23 cellular contexts compared by ENCODE assay signal in genomic region chr14:21771671-21772070, GRCh38.
DNase-seq lines count a peak whose midpoint lies in the region; TF ChIP-seq lines count a peak whose summit lies in the region.
"Had no signal": no experiment of that assay in that cellular context is flagged by ENCODE, and none has a peak within 500 bp of the region (broad histone marks: within the 10 kb centered on the region; RNA-seq: fewer than 3 reads in every experiment).

No MANE protein-coding gene starts in this region.

- 80% methylated on average over 1 of the region's 1 CpG for WGBS in prostate gland

- no peaks in the 10 kb centered on the region for H3K4me1 ChIP-seq in prostate gland (replicated peaks)
- H3K4me1 ChIP-seq: BLaER1, psoas muscle, sigmoid colon, SJSA1, stomach, vagina had no signal

- peak; percentile 86 for DNase-seq in DMS53 (lab: John Stamatoyannopoulos, UW)
- DNase-seq in LNCaP clone FGC (ENCODE audit: low read depth): peak; percentile 86
- DNase-seq in epithelial cell of prostate (ENCODE audit: low read depth, low spot score): peak; percentile 46
- DNase-seq in prostate gland (ENCODE audit: low spot score): peak; percentile 30
- DNase-seq in amniotic stem cell (lab: John Stamatoyannopoulos, UW): no peak
- DNase-seq in ACHN: no peak
- no peak for DNase-seq in OCI-M1 (lab: John Stamatoyannopoulos, UW)
- DNase-seq: activated CD4-positive, alpha-beta T cell treated with anti-CD3 and anti-CD28 coated beads, Interleukin-2, amount 10 ng/mL, durations not matched to agents 7 days and 5 days; DND-41; HFFc6; naive thymus-derived CD8-positive, alpha-beta T cell; NCI-H1105; NCI-H187 treated with DMSO at 0.1 percent for 48 hours; NCI-H345; NCI-H69; psoas muscle; sigmoid colon; stimulated activated CD4-positive, alpha-beta T cell treated with anti-CD3 and anti-CD28 coated beads, Interleukin-4, amount 100 ng/mL, for 1 hour; stomach had no signal

- no peaks in the 10 kb centered on the region for H3K9me3 ChIP-seq in prostate gland
- H3K9me3 ChIP-seq: BLaER1, psoas muscle, sigmoid colon, SJSA1, stomach, vagina had no signal

- no peak for TF ChIP-seq CTCF in LNCaP clone FGC (IDR thresholded peaks at IDR 0.05; ENCODE audit: control insufficient read depth, extremely low read depth, insufficient read depth)
- no peak for TF ChIP-seq CTCF in prostate gland (IDR thresholded peaks at IDR 0.05)

- TF ChIP-seq POLR2A in prostate gland (IDR thresholded peaks at IDR 0.05): no peak

- no peak overlapping the region for H3K4me3 ChIP-seq in LNCaP clone FGC (ENCODE audit: low read depth, low read length)
- no peak overlapping the region for H3K4me3 ChIP-seq in prostate gland
- H3K4me3 ChIP-seq: BLaER1, K562, psoas muscle, sigmoid colon, SJSA1, stomach, vagina had no signal

- H3K27ac ChIP-seq in epithelial cell of prostate: peak overlapping the region; percentile 13
- H3K27ac ChIP-seq in prostate gland: no peak overlapping the region
- H3K27ac ChIP-seq: BLaER1, psoas muscle, sigmoid colon, SJSA1, stomach, vagina had no signal

- H3K27me3 ChIP-seq in prostate gland (replicated peaks; ENCODE audit: insufficient read depth): no peaks in the 10 kb centered on the region
- H3K27me3 ChIP-seq: BLaER1, sigmoid colon, SJSA1, stomach, vagina had no signal

- in situ Hi-C loops in ACHN (cut with HindIII; ENCODE audit: low pct_ligation_motif_present, low pct_unique_long_range_greater_than_20kb, low sequenced_read_pairs): no loop called here

- intact Hi-C loops in prostate gland (cut with DNase I): no loop called here

- H3K36me3 ChIP-seq in prostate gland: no peaks in the 10 kb centered on the region
- H3K36me3 ChIP-seq: BLaER1, sigmoid colon, SJSA1, stomach, vagina had no signal

Comparison
In these comparisons a context has a peak if more than half of its experiments do, and no peak if none do; other contexts are left out.
1. DNase-seq: peak in DMS53 (single experiment), LNCaP clone FGC (single experiment), epithelial cell of prostate (single experiment) and prostate gland (single experiment); none in amniotic stem cell (single experiment), ACHN (single experiment) and OCI-M1 (single experiment).